Comparison of ENCODE assay signal across 1 cellular context in the genomic region with DNA sequence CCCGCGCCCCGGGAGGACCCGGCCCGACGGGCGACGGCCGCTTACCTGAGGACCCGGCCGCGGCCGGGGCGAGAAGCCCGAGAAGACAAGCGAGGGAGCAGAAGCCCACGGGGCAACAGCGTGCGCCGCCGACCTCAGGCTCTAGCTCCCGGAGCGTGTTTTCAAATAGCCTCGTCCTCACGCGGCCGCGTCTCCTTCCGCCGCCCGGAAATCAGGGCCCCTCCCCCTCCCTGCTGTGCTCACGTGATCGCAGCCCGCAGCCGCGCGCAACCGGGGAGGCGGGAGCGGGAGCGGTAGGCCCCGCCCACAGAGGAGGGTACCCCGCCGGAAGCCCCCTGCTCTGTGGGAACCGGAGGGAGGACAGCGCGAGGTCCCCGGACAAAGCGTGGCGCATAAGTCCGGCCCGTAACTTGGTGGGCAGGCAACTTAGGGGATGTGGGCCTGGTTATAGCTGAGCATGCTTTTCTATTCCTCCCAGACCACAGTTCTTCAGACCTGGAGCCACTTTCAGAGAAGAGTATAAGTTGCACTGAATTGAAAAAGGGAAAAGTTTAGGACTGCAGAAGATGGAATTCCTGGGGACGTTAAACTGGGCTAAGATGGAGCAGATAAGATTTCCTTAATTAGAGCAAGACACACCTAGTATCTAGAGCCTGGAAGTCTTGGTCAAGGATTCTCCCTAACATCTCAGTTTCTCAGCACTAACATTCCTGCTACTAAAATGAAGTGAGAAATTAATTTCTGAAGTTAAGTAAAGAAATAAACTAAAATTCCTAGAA.
TF ChIP-seq lines count a peak whose summit lies in the region.

A gene (minus strand): TSS at position 216 of the 779 bp plus-strand sequence. CDS start 3,579 bp downstream, outside the sequence.

TF ChIP-seq in WTC11, 78 proteins besides CTCF, POLR2A, EP300 and RAD21 (continued from another document and continues in another):
- TF ChIP-seq, protein P1, sequence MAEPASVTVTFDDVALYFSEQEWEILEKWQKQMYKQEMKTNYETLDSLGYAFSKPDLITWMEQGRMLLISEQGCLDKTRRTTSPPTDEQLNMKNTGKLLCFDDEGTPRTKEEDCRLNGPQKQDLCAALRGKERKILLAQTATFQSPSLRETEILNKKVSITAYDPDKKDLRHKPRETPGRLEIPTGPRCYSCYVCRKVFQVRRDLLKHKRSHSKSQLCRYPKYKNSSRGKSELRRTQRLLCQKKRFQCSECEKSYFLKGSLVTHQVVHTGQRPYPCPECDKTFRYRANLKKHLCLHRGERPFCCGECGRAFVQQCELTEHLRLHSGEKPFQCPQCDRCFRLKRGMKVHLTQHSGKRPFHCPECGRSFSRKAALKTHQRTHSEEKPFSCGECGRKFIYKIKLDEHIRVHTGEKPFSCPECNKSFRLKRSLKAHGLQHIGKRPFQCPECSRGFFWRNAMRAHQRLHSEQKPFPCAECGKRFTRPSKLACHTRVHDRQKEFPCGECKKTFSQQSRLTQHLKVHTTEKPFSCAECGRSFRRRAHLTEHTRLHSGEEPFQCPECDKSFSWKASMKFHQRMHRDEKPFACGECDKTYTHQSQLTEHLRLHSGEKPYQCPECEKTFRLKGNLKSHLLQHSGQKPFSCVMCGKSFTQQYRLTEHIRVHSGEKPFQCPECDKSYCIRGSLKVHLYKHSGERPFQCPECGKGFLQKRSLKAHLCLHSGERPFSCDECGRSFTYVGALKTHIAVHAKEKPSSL (CRISPR knock-in tag; conservative IDR thresholded peaks at IDR 0.05): no peak
- TF ChIP-seq NFE2L1 (CRISPR knock-in tag; IDR thresholded peaks at IDR 0.05) (peak; percentile 14; the same call in 1 of the 2 replicates), ZNF671 (CRISPR knock-in tag; IDR thresholded peaks at IDR 0.05) (no peak), ZNF121 (CRISPR knock-in tag; IDR thresholded peaks at IDR 0.05) (no peak), TEAD1 (CRISPR knock-in tag; IDR thresholded peaks at IDR 0.05) (peak; percentile 87), NR2C2 (CRISPR knock-in tag; IDR thresholded peaks at IDR 0.05) (no peak), ZNF138 (CRISPR knock-in tag; conservative IDR thresholded peaks at IDR 0.05) (peak; percentile 91), ZNF423 (CRISPR knock-in tag; IDR thresholded peaks at IDR 0.05) (no peak), CREB1 (CRISPR knock-in tag; IDR thresholded peaks at IDR 0.05) (no peak; the same call in none of the 2 replicates), JAZF1 (CRISPR knock-in tag; IDR thresholded peaks at IDR 0.05) (no peak), ZNF396 (CRISPR knock-in tag; IDR thresholded peaks at IDR 0.05; ENCODE audit: borderline replicate concordance) (no peak), SMAD4 (CRISPR knock-in tag; IDR thresholded peaks at IDR 0.05) (no peak), TEAD4 (CRISPR knock-in tag; IDR thresholded peaks at IDR 0.05) (no peak), MXD4 (CRISPR knock-in tag; IDR thresholded peaks at IDR 0.05; ENCODE audit: borderline replicate concordance) (no peak), CBFB (CRISPR knock-in tag; IDR thresholded peaks at IDR 0.05; ENCODE audit: low read depth) (0 out of 2 replicates have a peak, but pooled peaks have one; percentile 69), NFYB (CRISPR knock-in tag; conservative IDR thresholded peaks at IDR 0.05; ENCODE audit: low read depth) (peak; percentile 34), NFATC4 (CRISPR knock-in tag; IDR thresholded peaks at IDR 0.05) (no peak), ELF4 (CRISPR knock-in tag; IDR thresholded peaks at IDR 0.05; ENCODE audit: low read depth) (peak; percentile 65; the same call in 1 of the 2 replicates)
- TF ChIP-seq, protein P2, sequence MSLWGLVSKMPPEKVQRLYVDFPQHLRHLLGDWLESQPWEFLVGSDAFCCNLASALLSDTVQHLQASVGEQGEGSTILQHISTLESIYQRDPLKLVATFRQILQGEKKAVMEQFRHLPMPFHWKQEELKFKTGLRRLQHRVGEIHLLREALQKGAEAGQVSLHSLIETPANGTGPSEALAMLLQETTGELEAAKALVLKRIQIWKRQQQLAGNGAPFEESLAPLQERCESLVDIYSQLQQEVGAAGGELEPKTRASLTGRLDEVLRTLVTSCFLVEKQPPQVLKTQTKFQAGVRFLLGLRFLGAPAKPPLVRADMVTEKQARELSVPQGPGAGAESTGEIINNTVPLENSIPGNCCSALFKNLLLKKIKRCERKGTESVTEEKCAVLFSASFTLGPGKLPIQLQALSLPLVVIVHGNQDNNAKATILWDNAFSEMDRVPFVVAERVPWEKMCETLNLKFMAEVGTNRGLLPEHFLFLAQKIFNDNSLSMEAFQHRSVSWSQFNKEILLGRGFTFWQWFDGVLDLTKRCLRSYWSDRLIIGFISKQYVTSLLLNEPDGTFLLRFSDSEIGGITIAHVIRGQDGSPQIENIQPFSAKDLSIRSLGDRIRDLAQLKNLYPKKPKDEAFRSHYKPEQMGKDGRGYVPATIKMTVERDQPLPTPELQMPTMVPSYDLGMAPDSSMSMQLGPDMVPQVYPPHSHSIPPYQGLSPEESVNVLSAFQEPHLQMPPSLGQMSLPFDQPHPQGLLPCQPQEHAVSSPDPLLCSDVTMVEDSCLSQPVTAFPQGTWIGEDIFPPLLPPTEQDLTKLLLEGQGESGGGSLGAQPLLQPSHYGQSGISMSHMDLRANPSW (CRISPR knock-in tag; conservative IDR thresholded peaks at IDR 0.05; ENCODE audit: low read depth): no peak
- TF ChIP-seq, protein P3, sequence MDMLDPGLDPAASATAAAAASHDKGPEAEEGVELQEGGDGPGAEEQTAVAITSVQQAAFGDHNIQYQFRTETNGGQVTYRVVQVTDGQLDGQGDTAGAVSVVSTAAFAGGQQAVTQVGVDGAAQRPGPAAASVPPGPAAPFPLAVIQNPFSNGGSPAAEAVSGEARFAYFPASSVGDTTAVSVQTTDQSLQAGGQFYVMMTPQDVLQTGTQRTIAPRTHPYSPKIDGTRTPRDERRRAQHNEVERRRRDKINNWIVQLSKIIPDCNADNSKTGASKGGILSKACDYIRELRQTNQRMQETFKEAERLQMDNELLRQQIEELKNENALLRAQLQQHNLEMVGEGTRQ (CRISPR knock-in tag; IDR thresholded peaks at IDR 0.05): peak; percentile 99
- TF ChIP-seq, protein P4, sequence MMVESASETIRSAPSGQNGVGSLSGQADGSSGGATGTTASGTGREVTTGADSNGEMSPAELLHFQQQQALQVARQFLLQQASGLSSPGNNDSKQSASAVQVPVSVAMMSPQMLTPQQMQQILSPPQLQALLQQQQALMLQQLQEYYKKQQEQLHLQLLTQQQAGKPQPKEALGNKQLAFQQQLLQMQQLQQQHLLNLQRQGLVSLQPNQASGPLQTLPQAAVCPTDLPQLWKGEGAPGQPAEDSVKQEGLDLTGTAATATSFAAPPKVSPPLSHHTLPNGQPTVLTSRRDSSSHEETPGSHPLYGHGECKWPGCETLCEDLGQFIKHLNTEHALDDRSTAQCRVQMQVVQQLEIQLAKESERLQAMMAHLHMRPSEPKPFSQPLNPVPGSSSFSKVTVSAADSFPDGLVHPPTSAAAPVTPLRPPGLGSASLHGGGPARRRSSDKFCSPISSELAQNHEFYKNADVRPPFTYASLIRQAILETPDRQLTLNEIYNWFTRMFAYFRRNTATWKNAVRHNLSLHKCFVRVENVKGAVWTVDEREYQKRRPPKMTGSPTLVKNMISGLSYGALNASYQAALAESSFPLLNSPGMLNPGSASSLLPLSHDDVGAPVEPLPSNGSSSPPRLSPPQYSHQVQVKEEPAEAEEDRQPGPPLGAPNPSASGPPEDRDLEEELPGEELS (CRISPR knock-in tag; IDR thresholded peaks at IDR 0.05): 0 out of 2 replicates have a peak, but pooled peaks have one; percentile 88
- TF ChIP-seq, protein P5, sequence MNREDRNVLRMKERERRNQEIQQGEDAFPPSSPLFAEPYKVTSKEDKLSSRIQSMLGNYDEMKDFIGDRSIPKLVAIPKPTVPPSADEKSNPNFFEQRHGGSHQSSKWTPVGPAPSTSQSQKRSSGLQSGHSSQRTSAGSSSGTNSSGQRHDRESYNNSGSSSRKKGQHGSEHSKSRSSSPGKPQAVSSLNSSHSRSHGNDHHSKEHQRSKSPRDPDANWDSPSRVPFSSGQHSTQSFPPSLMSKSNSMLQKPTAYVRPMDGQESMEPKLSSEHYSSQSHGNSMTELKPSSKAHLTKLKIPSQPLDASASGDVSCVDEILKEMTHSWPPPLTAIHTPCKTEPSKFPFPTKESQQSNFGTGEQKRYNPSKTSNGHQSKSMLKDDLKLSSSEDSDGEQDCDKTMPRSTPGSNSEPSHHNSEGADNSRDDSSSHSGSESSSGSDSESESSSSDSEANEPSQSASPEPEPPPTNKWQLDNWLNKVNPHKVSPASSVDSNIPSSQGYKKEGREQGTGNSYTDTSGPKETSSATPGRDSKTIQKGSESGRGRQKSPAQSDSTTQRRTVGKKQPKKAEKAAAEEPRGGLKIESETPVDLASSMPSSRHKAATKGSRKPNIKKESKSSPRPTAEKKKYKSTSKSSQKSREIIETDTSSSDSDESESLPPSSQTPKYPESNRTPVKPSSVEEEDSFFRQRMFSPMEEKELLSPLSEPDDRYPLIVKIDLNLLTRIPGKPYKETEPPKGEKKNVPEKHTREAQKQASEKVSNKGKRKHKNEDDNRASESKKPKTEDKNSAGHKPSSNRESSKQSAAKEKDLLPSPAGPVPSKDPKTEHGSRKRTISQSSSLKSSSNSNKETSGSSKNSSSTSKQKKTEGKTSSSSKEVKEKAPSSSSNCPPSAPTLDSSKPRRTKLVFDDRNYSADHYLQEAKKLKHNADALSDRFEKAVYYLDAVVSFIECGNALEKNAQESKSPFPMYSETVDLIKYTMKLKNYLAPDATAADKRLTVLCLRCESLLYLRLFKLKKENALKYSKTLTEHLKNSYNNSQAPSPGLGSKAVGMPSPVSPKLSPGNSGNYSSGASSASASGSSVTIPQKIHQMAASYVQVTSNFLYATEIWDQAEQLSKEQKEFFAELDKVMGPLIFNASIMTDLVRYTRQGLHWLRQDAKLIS (CRISPR knock-in tag; IDR thresholded peaks at IDR 0.05; ENCODE audit: borderline replicate concordance): peak; percentile 93
- TF ChIP-seq, protein P6, sequence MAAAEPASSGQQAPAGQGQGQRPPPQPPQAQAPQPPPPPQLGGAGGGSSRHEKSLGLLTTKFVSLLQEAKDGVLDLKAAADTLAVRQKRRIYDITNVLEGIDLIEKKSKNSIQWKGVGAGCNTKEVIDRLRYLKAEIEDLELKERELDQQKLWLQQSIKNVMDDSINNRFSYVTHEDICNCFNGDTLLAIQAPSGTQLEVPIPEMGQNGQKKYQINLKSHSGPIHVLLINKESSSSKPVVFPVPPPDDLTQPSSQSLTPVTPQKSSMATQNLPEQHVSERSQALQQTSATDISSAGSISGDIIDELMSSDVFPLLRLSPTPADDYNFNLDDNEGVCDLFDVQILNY (CRISPR knock-in tag; IDR thresholded peaks at IDR 0.05): peak; percentile 98
- TF ChIP-seq, protein P7, sequence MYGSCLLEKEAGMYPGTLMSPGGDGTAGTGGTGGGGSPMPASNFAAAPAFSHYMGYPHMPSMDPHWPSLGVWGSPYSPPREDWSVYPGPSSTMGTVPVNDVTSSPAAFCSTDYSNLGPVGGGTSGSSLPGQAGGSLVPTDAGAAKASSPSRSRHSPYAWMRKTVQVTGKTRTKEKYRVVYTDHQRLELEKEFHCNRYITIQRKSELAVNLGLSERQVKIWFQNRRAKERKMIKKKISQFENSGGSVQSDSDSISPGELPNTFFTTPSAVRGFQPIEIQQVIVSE (CRISPR knock-in tag; IDR thresholded peaks at IDR 0.05; ENCODE audit: borderline replicate concordance): no peak
- TF ChIP-seq, protein P8, sequence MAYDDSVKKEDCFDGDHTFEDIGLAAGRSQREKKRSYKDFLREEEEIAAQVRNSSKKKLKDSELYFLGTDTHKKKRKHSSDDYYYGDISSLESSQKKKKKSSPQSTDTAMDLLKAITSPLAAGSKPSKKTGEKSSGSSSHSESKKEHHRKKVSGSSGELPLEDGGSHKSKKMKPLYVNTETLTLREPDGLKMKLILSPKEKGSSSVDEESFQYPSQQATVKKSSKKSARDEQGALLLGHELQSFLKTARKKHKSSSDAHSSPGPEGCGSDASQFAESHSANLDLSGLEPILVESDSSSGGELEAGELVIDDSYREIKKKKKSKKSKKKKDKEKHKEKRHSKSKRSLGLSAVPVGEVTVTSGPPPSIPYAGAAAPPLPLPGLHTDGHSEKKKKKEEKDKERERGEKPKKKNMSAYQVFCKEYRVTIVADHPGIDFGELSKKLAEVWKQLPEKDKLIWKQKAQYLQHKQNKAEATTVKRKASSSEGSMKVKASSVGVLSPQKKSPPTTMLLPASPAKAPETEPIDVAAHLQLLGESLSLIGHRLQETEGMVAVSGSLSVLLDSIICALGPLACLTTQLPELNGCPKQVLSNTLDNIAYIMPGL (CRISPR knock-in tag; IDR thresholded peaks at IDR 0.05): peak; percentile 89; the same call in 1 of the 2 replicates
- TF ChIP-seq, protein P9, sequence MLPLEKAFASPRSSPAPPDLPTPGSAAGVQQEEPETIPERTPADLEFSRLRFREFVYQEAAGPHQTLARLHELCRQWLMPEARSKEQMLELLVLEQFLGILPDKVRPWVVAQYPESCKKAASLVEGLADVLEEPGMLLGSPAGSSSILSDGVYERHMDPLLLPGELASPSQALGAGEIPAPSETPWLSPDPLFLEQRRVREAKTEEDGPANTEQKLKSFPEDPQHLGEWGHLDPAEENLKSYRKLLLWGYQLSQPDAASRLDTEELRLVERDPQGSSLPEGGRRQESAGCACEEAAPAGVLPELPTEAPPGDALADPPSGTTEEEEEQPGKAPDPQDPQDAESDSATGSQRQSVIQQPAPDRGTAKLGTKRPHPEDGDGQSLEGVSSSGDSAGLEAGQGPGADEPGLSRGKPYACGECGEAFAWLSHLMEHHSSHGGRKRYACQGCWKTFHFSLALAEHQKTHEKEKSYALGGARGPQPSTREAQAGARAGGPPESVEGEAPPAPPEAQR (CRISPR knock-in tag; IDR thresholded peaks at IDR 0.05): no peak
- TF ChIP-seq, protein P10, sequence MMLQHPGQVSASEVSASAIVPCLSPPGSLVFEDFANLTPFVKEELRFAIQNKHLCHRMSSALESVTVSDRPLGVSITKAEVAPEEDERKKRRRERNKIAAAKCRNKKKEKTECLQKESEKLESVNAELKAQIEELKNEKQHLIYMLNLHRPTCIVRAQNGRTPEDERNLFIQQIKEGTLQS (CRISPR knock-in tag; conservative IDR thresholded peaks at IDR 0.05): no peak
- TF ChIP-seq, protein P11, sequence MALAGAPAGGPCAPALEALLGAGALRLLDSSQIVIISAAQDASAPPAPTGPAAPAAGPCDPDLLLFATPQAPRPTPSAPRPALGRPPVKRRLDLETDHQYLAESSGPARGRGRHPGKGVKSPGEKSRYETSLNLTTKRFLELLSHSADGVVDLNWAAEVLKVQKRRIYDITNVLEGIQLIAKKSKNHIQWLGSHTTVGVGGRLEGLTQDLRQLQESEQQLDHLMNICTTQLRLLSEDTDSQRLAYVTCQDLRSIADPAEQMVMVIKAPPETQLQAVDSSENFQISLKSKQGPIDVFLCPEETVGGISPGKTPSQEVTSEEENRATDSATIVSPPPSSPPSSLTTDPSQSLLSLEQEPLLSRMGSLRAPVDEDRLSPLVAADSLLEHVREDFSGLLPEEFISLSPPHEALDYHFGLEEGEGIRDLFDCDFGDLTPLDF (CRISPR knock-in tag; IDR thresholded peaks at IDR 0.05): peak; percentile 84
- TF ChIP-seq, protein P12, sequence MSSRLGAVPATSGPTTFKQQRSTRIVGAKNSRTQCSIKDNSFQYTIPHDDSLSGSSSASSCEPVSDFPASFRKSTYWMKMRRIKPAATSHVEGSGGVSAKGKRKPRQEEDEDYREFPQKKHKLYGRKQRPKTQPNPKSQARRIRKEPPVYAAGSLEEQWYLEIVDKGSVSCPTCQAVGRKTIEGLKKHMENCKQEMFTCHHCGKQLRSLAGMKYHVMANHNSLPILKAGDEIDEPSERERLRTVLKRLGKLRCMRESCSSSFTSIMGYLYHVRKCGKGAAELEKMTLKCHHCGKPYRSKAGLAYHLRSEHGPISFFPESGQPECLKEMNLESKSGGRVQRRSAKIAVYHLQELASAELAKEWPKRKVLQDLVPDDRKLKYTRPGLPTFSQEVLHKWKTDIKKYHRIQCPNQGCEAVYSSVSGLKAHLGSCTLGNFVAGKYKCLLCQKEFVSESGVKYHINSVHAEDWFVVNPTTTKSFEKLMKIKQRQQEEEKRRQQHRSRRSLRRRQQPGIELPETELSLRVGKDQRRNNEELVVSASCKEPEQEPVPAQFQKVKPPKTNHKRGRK (CRISPR knock-in tag; IDR thresholded peaks at IDR 0.05; ENCODE audit: borderline replicate concordance): 0 out of 2 replicates have a peak, but pooled peaks have one; percentile 5
